1 cellular context compared by ENCODE assay signal in genomic region chr10:84811078-84811477, GRCh38.
TF ChIP-seq lines count a peak whose summit lies in the region.

No MANE protein-coding gene starts in this region.

TF ChIP-seq in GM23338, 12 proteins besides CTCF, POLR2A, EP300 and RAD21 (continued from another document):
- TF ChIP-seq ETS1 (IDR thresholded peaks at IDR 0.05) (no peak), ZNF462 (CRISPR knock-in tag; IDR thresholded peaks at IDR 0.05) (no peak), NANOG (IDR thresholded peaks at IDR 0.05; ENCODE audit: borderline replicate concordance) (no peak), EZH2phosphoT487 (IDR thresholded peaks at IDR 0.05; ENCODE audit: unreplicated experiment) (no peak)
TF ChIP-seq in GM23338: peak in this region for 0.
